In the genomic region with DNA sequence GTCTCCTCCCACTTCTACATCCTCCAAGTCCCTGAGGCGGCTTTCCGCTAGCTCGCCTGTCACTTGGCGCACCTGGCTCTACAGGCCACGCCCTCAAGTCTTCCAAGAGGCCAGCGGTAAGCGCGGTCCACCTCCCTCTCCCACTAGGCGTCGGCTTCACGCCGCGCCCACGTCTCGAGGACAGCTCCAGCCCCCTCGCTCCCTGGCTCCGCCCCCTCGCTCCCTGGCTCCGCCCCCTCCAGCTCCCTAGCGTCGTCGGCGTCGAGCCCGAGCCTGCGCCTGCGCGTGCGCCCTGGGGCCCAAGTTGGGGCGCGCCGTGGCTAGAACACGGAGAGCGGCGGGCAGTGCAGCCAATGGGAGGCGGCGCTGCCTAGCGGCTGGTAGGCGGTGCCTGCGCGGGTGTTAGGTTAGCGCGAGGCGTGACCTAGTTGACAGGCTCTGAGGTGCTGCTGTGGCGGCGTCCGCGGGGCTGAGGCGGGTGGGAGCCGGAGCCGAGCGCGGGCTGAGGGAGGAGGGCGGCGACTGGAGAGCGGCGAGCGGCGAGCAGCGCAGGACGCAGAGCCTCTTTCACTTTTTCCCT, we compare ENCODE assay signal across 8 cellular contexts. TPM values are rescaled to one million over a fixed set of nuclear protein-coding genes. Genes with fewer than 3 reads are reported as not detected.
DNase-seq lines count a peak whose midpoint lies in the region; ATAC-seq and TF ChIP-seq lines count a peak whose summit lies in the region.

A gene (plus strand): TSS at position 431 of the 580 bp plus-strand sequence.

- H3K27ac Mint-ChIP-seq in osteocyte (ENCODE audit: unreplicated experiment), result peak within 1 kb of the TSS; percentile 36

- peak within 1 kb of the TSS; percentile 82 for H3K4me3 Mint-ChIP-seq in osteocyte (ENCODE audit: unreplicated experiment)

- under 1% methylated on average over 61 of the region's 61 CpGs for WGBS in HUES64
- 9% methylated on average over 37 of the region's 61 CpGs; no CpG with 5 or more reads in 1 of the 2 donors for WGBS in transverse colon (ENCODE audit: low coverage in 1 of 2), 2 donors

- peak; percentile 71 for TF ChIP-seq POLR2A in transverse colon (IDR thresholded peaks at IDR 0.05)

- CTCF ChIA-PET in PC-3 (lab: Charles Lee), result interaction anchor here (0.6 kb wide), 1 partner anchor 28 kb away, joined by 3 read pairs; no protein-coding TSS in a partner anchor

- peaks cover 8% of the 10 kb centered on the region for H3K4me1 Mint-ChIP-seq in osteocyte (ENCODE audit: unreplicated experiment)

- H3K79me2 ChIP-seq in PC-3 (ENCODE audit: low read length), result peaks cover 8% of the 10 kb centered on the region

- no peaks in the 10 kb centered on the region for H4K20me1 ChIP-seq in PC-3 (ENCODE audit: low read length)

- no peaks in the 10 kb centered on the region for H3K9me2 ChIP-seq in PC-3 (replicated peaks; ENCODE audit: low read length)

- peaks cover 12% of the 10 kb centered on the region for H3K9me3 Mint-ChIP-seq in osteocyte (ENCODE audit: unreplicated experiment)

- no peaks in the 10 kb centered on the region for H3F3A ChIP-seq in PC-3 (ENCODE audit: low read length, unreplicated experiment)

- no TSS peak for BruUV-seq in PC-3 (replicated peaks; lab: Mats Ljungman, UMichigan)

- no peaks in the 10 kb centered on the region for H3K9me3 ChIP-seq in HUES64 (ENCODE audit: insufficient read depth, low read depth, low read length)
- no peaks in the 10 kb centered on the region for H3K9me3 ChIP-seq in PC-3 (ENCODE audit: low read length)
- peaks cover 0 to 7% of the 10 kb centered on the region in 2 donors for H3K9me3 ChIP-seq in transverse colon

- ATAC-seq in PC-3, result peak; percentile 96
- peak; percentile 98 to 99 for ATAC-seq in left cardiac atrium
- no peak for ATAC-seq in GM21786 (IDR thresholded peaks at IDR 0.05; ENCODE audit: unreplicated experiment)

- H3K27me3 Mint-ChIP-seq in osteocyte (ENCODE audit: unreplicated experiment), result peaks cover 9% of the 10 kb centered on the region

- no peaks in the 10 kb centered on the region for H3K36me3 Mint-ChIP-seq in osteocyte (ENCODE audit: unreplicated experiment)

- peak within 1 kb of the TSS; percentile 94 for H3K4me2 ChIP-seq in PC-3 (ENCODE audit: low read length)

- POLR2A ChIA-PET in PC-3 (lab: Charles Lee; ENCODE audit: unreplicated experiment), result interaction anchor here (0.6 to 0.8 kb wide), 2 partner anchors 11 to 46 kb away, joined by 4 to 6 read pairs; no protein-coding TSS in a partner anchor

- TF ChIP-seq EP300 in transverse colon (IDR thresholded peaks at IDR 0.05; ENCODE audit: low read depth), result no peak

- H3K27ac ChIP-seq in HUES64 (ENCODE audit: low read depth, low read length) (no peak within 1 kb of the TSS), PC-3 (ENCODE audit: low read length) (no peak within 1 kb of the TSS), transverse colon (peak within 1 kb of the TSS; percentile 80 to 88 (median 84))

- H3K4me3 ChIP-seq in HUES64 (ENCODE audit: low read length) (peak within 1 kb of the TSS; percentile 76), PC-3 (ENCODE audit: low read length) (peak within 1 kb of the TSS; percentile 74), transverse colon (peak within 1 kb of the TSS; percentile 64 to 75 (median 68))

- intact Hi-C loops in PC-3 (cut with micrococcal nuclease), result loop anchor here (5.0 kb wide), 1 partner anchor 62 kb away; no protein-coding TSS in a partner anchor
- intact Hi-C loops in left cardiac atrium (cut with DNase I), result no loop called here
- intact Hi-C loops in transverse colon (cut with DNase I; ENCODE audit: low total_unique reads), result loop anchor here (5.0 kb wide), 1 partner anchor 1417 kb away; no protein-coding TSS in a partner anchor

- in situ Hi-C loops in transverse colon (cut with MboI; ENCODE audit: low pct_ligation_motif_present in 1 of 4, low pct_unique_long_range_greater_than_20kb in 1 of 4, low sequenced_read_pairs in 3 of 4), result no loop called here

- H3K4me1 ChIP-seq in HUES64 (ENCODE audit: insufficient read depth, low read length) (peaks cover 7% of the 10 kb centered on the region; the same call in 1 of the 2 replicates), PC-3 (ENCODE audit: insufficient read depth, low read length) (peaks cover 7% of the 10 kb centered on the region; the same call in 1 of the 2 replicates), transverse colon (peaks cover 0 to 6% (median 1%) of the 10 kb centered on the region in 4 donors)

- peaks cover 17% of the 10 kb centered on the region for H3K27me3 ChIP-seq in HUES64 (ENCODE audit: insufficient read depth, low read length)
- no peaks in the 10 kb centered on the region for H3K27me3 ChIP-seq in PC-3 (ENCODE audit: low read length)
- no peaks in the 10 kb centered on the region for H3K27me3 ChIP-seq in transverse colon

- H3K9ac ChIP-seq in HUES64 (ENCODE audit: low read depth, low read length), result peak within 1 kb of the TSS; percentile 15; the same call in 1 of the 2 replicates
- peak within 1 kb of the TSS; percentile 36 for H3K9ac ChIP-seq in PC-3 (ENCODE audit: low read length)

- peak within 1 kb of the TSS; percentile 79 for H2AFZ ChIP-seq in PC-3 (ENCODE audit: low read length)

- TF ChIP-seq CTCF in PC-3 (conservative IDR thresholded peaks at IDR 0.05; ENCODE audit: low read depth, low read length), result no peak
- no peak for TF ChIP-seq CTCF in osteocyte (IDR thresholded peaks at IDR 0.05)
- peak in 4 of 5 experiments; percentile 11 to 33 (median 19) for TF ChIP-seq CTCF in transverse colon (IDR thresholded peaks at IDR 0.05)

- H3K36me3 ChIP-seq in HUES64 (ENCODE audit: insufficient read depth, low read length) (no peaks in the 10 kb centered on the region), PC-3 (ENCODE audit: low read depth, low read length) (no peaks in the 10 kb centered on the region), transverse colon (no peaks in the 10 kb centered on the region)

- DNase-seq in DMS53 (lab: John Stamatoyannopoulos, UW) (peak; percentile 100), PC-3 (peak; percentile 99), amniotic stem cell (lab: John Stamatoyannopoulos, UW) (peak; percentile 45), left cardiac atrium (peak; percentile 94), osteocyte (ENCODE audit: extremely low spot score, unreplicated experiment) (peak; percentile 95), transverse colon (peak; percentile 96)

RNA-seq across cellular contexts. Expression of the gene that starts here (rescaled TPM):
- polyA plus RNA-seq in HUES64 (2013, experiment 1 of 2), result 1.0 TPM
- polyA plus RNA-seq in HUES64 (2013, experiment 2 of 2), result 2.2 TPM
- total RNA-seq in PC-3 (2014; rRNA removed) (3.1 and 11.5 TPM in 2 replicates), left cardiac atrium (1 to 10 TPM; 1.3 to 2.6 TPM), osteocyte (0.73 and 2.5 TPM in 2 replicates), transverse colon (10 to 100 TPM in 2 of 4 donors, 1 to 10 TPM in 2; 4.6 to 33.0 (median 8.3) TPM)

Comparison
In these comparisons a context has a peak if more than half of its experiments do, and no peak if none do; other contexts are left out.
1. DNase-seq: peak in every context shown above with its lines; median percentile 100 in DMS53; 99 in PC-3; 96 in transverse colon; 95 in osteocyte; 94 in left cardiac atrium; 45 in amniotic stem cell.
2. H3K27ac ChIP-seq: peak in transverse colon (4 of 4); none in HUES64 (single experiment) and PC-3 (single experiment).
3. CTCF ChIP-seq: peak in transverse colon (4 of 5); none in PC-3 (single experiment) and osteocyte (single experiment).
4. intact Hi-C loops: an anchor here in PC-3 (5.0 kb wide) and transverse colon (5.0 kb wide); none called in left cardiac atrium.
5. Peak in every context shown above with its lines, with median percentiles within 50 percentile points of each other: H3K4me3 ChIP-seq.